In genomic region chr10:8415029-8415428, GRCh38 we compare ENCODE assay signal across 6 cellular contexts.
DNase-seq lines count a peak whose midpoint lies in the region; ATAC-seq and TF ChIP-seq lines count a peak whose summit lies in the region.
"Not testable (repeated sequence)": the region's sequence is repeated elsewhere in the genome, so short reads cannot be mapped to it uniquely, and the experiment has no call there.

No MANE protein-coding gene starts in this region.

- not testable (repeated sequence) for H3K36me3 Mint-ChIP-seq in CD8-positive, alpha-beta memory T cell; T-helper 17 cell (ENCODE audit: low read depth); activated CD8-positive, alpha-beta T cell treated with anti-CD3 and anti-CD28 coated beads for 36 hours (ENCODE audit: low read depth); stimulated activated effector memory CD8-positive, alpha-beta T cell treated with anti-CD3 and anti-CD28 coated beads, Interleukin-12 subunit alpha, Interleukin-12 subunit beta, amount 100 ng/mL, for 72 hours
- H3K36me3 Mint-ChIP-seq in activated T-helper 2 cell treated with anti-CD3 and anti-CD28 coated beads, Interferon-gamma antibody, Interleukin-2, Interleukin-4, amounts not matched to agents 10 μg/mL and 5 μg/mL and 100 μg/mL, durations not matched to agents 14 hours and 24 hours and 36 hours (ENCODE audit: low read depth) = peaks cover 58% of the 10 kb centered on the region
- peaks cover 14% of the 10 kb centered on the region for H3K36me3 Mint-ChIP-seq in effector memory CD8-positive, alpha-beta T cell (ENCODE audit: insufficient read depth)

- H3K4me3 ChIP-seq in CD8-positive, alpha-beta memory T cell (ENCODE audit: low read length) = not testable (repeated sequence)

- H3K27me3 Mint-ChIP-seq in CD8-positive, alpha-beta memory T cell; T-helper 17 cell; activated CD8-positive, alpha-beta T cell treated with anti-CD3 and anti-CD28 coated beads for 36 hours; activated T-helper 2 cell treated with anti-CD3 and anti-CD28 coated beads, Interferon-gamma antibody, Interleukin-2, Interleukin-4, amounts not matched to agents 10 μg/mL and 5 μg/mL and 100 μg/mL, durations not matched to agents 14 hours and 24 hours and 36 hours (ENCODE audit: low read depth); effector memory CD8-positive, alpha-beta T cell: not testable (repeated sequence)

- CTCF ChIA-PET in CD8-positive, alpha-beta memory T cell (lab: Charles Lee) = interaction anchor here (0.9 to 1.5 kb wide), 3 partner anchors 10 to 29 kb away, joined by 3 to 5 read pairs (median 5); no protein-coding TSS in a partner anchor
- CTCF ChIA-PET in activated CD8-positive, alpha-beta T cell treated with anti-CD3 and anti-CD28 coated beads for 36 hours (lab: Charles Lee) = not testable (repeated sequence)

- not testable (repeated sequence) for TF ChIP-seq CTCF in activated CD8-positive, alpha-beta T cell treated with anti-CD3 and anti-CD28 coated beads for 36 hours (IDR thresholded peaks at IDR 0.05)

- POLR2A ChIA-PET in CD8-positive, alpha-beta memory T cell (lab: Charles Lee) = not testable (repeated sequence)
- POLR2A ChIA-PET in activated CD8-positive, alpha-beta T cell treated with anti-CD3 and anti-CD28 coated beads for 36 hours (lab: Charles Lee) = interaction anchor here (1.2 to 1.6 kb wide), 2 partner anchors 12 to 14 kb away, joined by 3 to 6 read pairs; no protein-coding TSS in a partner anchor

- not testable (repeated sequence) for DNase-seq in CD8-positive, alpha-beta memory T cell; T-helper 17 cell; activated CD8-positive, alpha-beta T cell treated with anti-CD3 and anti-CD28 coated beads for 36 hours; activated T-helper 2 cell treated with anti-CD3 and anti-CD28 coated beads, Interferon-gamma antibody, Interleukin-2, Interleukin-4, amounts not matched to agents 10 μg/mL and 5 μg/mL and 100 μg/mL, durations not matched to agents 14 hours and 24 hours and 36 hours (ENCODE audit: low spot score); effector memory CD8-positive, alpha-beta T cell; stimulated activated effector memory CD8-positive, alpha-beta T cell treated with anti-CD3 and anti-CD28 coated beads, Interleukin-12 subunit alpha, Interleukin-12 subunit beta, amount 100 ng/mL, for 72 hours (ENCODE audit: low spot score in 2 of 2)

- H3K27ac Mint-ChIP-seq in CD8-positive, alpha-beta memory T cell = peak overlapping the region in 7 of 8 donors; percentile 96 to 100 (median 100)
- peak overlapping the region; percentile 93 for H3K27ac Mint-ChIP-seq in T-helper 17 cell
- peak overlapping the region; percentile 84 for H3K27ac Mint-ChIP-seq in activated CD8-positive, alpha-beta T cell treated with anti-CD3 and anti-CD28 coated beads for 36 hours
- H3K27ac Mint-ChIP-seq in activated T-helper 2 cell treated with anti-CD3 and anti-CD28 coated beads, Interferon-gamma antibody, Interleukin-2, Interleukin-4, amounts not matched to agents 10 μg/mL and 5 μg/mL and 100 μg/mL, durations not matched to agents 14 hours and 24 hours and 36 hours = peak overlapping the region; percentile 95
- peak overlapping the region; percentile 100 for H3K27ac Mint-ChIP-seq in effector memory CD8-positive, alpha-beta T cell
- H3K27ac Mint-ChIP-seq in stimulated activated effector memory CD8-positive, alpha-beta T cell treated with anti-CD3 and anti-CD28 coated beads, Interleukin-12 subunit alpha, Interleukin-12 subunit beta, amount 100 ng/mL, for 72 hours = peak overlapping the region; percentile 54

- not testable (repeated sequence) for H3K36me3 ChIP-seq in CD8-positive, alpha-beta memory T cell (ENCODE audit: insufficient read depth, low read length)

- ATAC-seq in T-helper 17 cell; activated CD8-positive, alpha-beta T cell treated with anti-CD3 and anti-CD28 coated beads for 36 hours; effector memory CD8-positive, alpha-beta T cell (replicated peaks); stimulated activated effector memory CD8-positive, alpha-beta T cell treated with anti-CD3 and anti-CD28 coated beads, Interleukin-12 subunit alpha, Interleukin-12 subunit beta, amount 100 ng/mL, for 72 hours: not testable (repeated sequence)

- H3K4me3 Mint-ChIP-seq in CD8-positive, alpha-beta memory T cell; T-helper 17 cell; activated CD8-positive, alpha-beta T cell treated with anti-CD3 and anti-CD28 coated beads for 36 hours; activated T-helper 2 cell treated with anti-CD3 and anti-CD28 coated beads, Interferon-gamma antibody, Interleukin-2, Interleukin-4, amounts not matched to agents 10 μg/mL and 5 μg/mL and 100 μg/mL, durations not matched to agents 14 hours and 24 hours and 36 hours (ENCODE audit: low read depth); effector memory CD8-positive, alpha-beta T cell; stimulated activated effector memory CD8-positive, alpha-beta T cell treated with anti-CD3 and anti-CD28 coated beads, Interleukin-12 subunit alpha, Interleukin-12 subunit beta, amount 100 ng/mL, for 72 hours: not testable (repeated sequence)

- intact Hi-C loops in activated CD8-positive, alpha-beta T cell treated with anti-CD3 and anti-CD28 coated beads for 36 hours (cut with micrococcal nuclease) = not testable (repeated sequence)
- intact Hi-C loops in activated T-helper 2 cell treated with anti-CD3 and anti-CD28 coated beads, Interferon-gamma antibody, Interleukin-2, Interleukin-4, amounts not matched to agents 10 μg/mL and 5 μg/mL and 100 μg/mL, durations not matched to agents 14 hours and 24 hours and 36 hours (cut with micrococcal nuclease) = loop anchor here (5.0 kb wide), 5 partner anchors 162 to 792 kb away; partner anchors contain the start of gene GATA3

- H3K4me1 ChIP-seq in CD8-positive, alpha-beta memory T cell (ENCODE audit: insufficient read depth, low read length) = peaks cover 24% of the 10 kb centered on the region

- not testable (repeated sequence) for H3K9me3 ChIP-seq in CD8-positive, alpha-beta memory T cell (ENCODE audit: low read length); T-helper 17 cell (ENCODE audit: control insufficient read depth, low read length, poor library complexity, severe bottlenecking)

- not testable (repeated sequence) for H3K9me3 Mint-ChIP-seq in CD8-positive, alpha-beta memory T cell; activated CD8-positive, alpha-beta T cell treated with anti-CD3 and anti-CD28 coated beads for 36 hours; activated T-helper 2 cell treated with anti-CD3 and anti-CD28 coated beads, Interferon-gamma antibody, Interleukin-2, Interleukin-4, amounts not matched to agents 10 μg/mL and 5 μg/mL and 100 μg/mL, durations not matched to agents 14 hours and 24 hours and 36 hours; effector memory CD8-positive, alpha-beta T cell; stimulated activated effector memory CD8-positive, alpha-beta T cell treated with anti-CD3 and anti-CD28 coated beads, Interleukin-12 subunit alpha, Interleukin-12 subunit beta, amount 100 ng/mL, for 72 hours

- H3K27me3 ChIP-seq in CD8-positive, alpha-beta memory T cell (ENCODE audit: insufficient read depth, low read length, poor library complexity, severe bottlenecking) = not testable (repeated sequence)

- not testable (repeated sequence) for H3K27ac ChIP-seq in CD8-positive, alpha-beta memory T cell (ENCODE audit: low read depth, low read length)

- H3K4me1 Mint-ChIP-seq in CD8-positive, alpha-beta memory T cell = peaks cover 34 to 45% (median 42%) of the 10 kb centered on the region in 3 donors
- H3K4me1 Mint-ChIP-seq in T-helper 17 cell = peaks cover 31% of the 10 kb centered on the region
- peaks cover 25% of the 10 kb centered on the region for H3K4me1 Mint-ChIP-seq in activated CD8-positive, alpha-beta T cell treated with anti-CD3 and anti-CD28 coated beads for 36 hours (ENCODE audit: low read depth)
- peaks cover 60% of the 10 kb centered on the region for H3K4me1 Mint-ChIP-seq in activated T-helper 2 cell treated with anti-CD3 and anti-CD28 coated beads, Interferon-gamma antibody, Interleukin-2, Interleukin-4, amounts not matched to agents 10 μg/mL and 5 μg/mL and 100 μg/mL, durations not matched to agents 14 hours and 24 hours and 36 hours (ENCODE audit: low read depth)
- H3K4me1 Mint-ChIP-seq in effector memory CD8-positive, alpha-beta T cell (ENCODE audit: low read depth in 2 of 2) = peaks cover 37 to 44% of the 10 kb centered on the region in 2 donors
- H3K4me1 Mint-ChIP-seq in stimulated activated effector memory CD8-positive, alpha-beta T cell treated with anti-CD3 and anti-CD28 coated beads, Interleukin-12 subunit alpha, Interleukin-12 subunit beta, amount 100 ng/mL, for 72 hours = peaks cover 46% of the 10 kb centered on the region
